Comparison of ENCODE assay signal across 11 cellular contexts in genomic region chr14:66649515-66649914, GRCh38.
A peak's percentile ranks its signal among the peaks of the same experiment; 100 is the strongest.
DNase-seq lines count a peak whose midpoint lies in the region; ATAC-seq and TF ChIP-seq lines count a peak whose summit lies in the region.
"Had no signal": no experiment of that assay in that cellular context is flagged by ENCODE, and none has a peak within 500 bp of the region (broad histone marks: within the 10 kb centered on the region; RNA-seq: fewer than 3 reads in every experiment).

No MANE protein-coding gene starts in this region.

- no peak for TF ChIP-seq POLR2A in right lobe of liver (IDR thresholded peaks at IDR 0.05)

- no peaks in the 10 kb centered on the region for H3K36me3 ChIP-seq in right lobe of liver

- H3K36me3 Mint-ChIP-seq in activated T-cell treated with anti-CD3 and anti-CD28 coated beads, Interleukin-2, amount 50 U/mL, for 24 hours (ENCODE audit: low read depth): peaks cover 3% of the 10 kb centered on the region

- 93% methylated on average over 2 of the region's 3 CpGs for WGBS in right lobe of liver (ENCODE audit: insufficient coverage, low coverage, low lambda C conversion rate, missing lambda C conversion rate)

- H3K4me3 ChIP-seq in right lobe of liver: no peak overlapping the region

- DNase-seq in activated T-cell treated with anti-CD3 and anti-CD28 coated beads, Interleukin-2, amount 50 U/mL, for 24 hours: no peak
- DNase-seq in activated T-cell treated with anti-CD3 and anti-CD28 coated beads for 4 hours (no peak), NCI-H2107 treated with DMSO at 0.1 percent for 48 hours (lab: John Stamatoyannopoulos, UW; ENCODE audit: unreplicated experiment) (peak; percentile 91), retina (peak; percentile 32), NCI-H128 (lab: John Stamatoyannopoulos, UW; ENCODE audit: unreplicated experiment) (no peak), right lobe of liver (no peak), left ventricle myocardium superior (no peak)
- DNase-seq: activated CD4-positive, CD25-positive, alpha-beta regulatory T cell treated with anti-CD3 and anti-CD28 coated beads, Interleukin-2, amount 50 U/mL, for 72 hours; H9; NCI-H187 treated with DMSO at 0.1 percent for 48 hours had no signal

- H3K4me1 Mint-ChIP-seq in activated T-cell treated with anti-CD3 and anti-CD28 coated beads, Interleukin-2, amount 50 U/mL, for 24 hours (ENCODE audit: low read depth): peaks cover 26% of the 10 kb centered on the region

- no peak for TF ChIP-seq CTCF in right lobe of liver (IDR thresholded peaks at IDR 0.05)

- H3K27ac Mint-ChIP-seq in activated T-cell treated with anti-CD3 and anti-CD28 coated beads, Interleukin-2, amount 50 U/mL, for 24 hours: peak overlapping the region; percentile 64
- H3K27ac Mint-ChIP-seq: H9 had no signal

- H3K4me3 Mint-ChIP-seq in activated T-cell treated with anti-CD3 and anti-CD28 coated beads, Interleukin-2, amount 50 U/mL, for 24 hours: no peak overlapping the region
- H3K4me3 Mint-ChIP-seq: H9 had no signal

- no peaks in the 10 kb centered on the region for H3K9me3 ChIP-seq in right lobe of liver

- peak; percentile 76 for ATAC-seq in HG02642 (IDR thresholded peaks at IDR 0.05; ENCODE audit: poor library complexity, unreplicated experiment)
- no peak for ATAC-seq in right lobe of liver
- no peak for ATAC-seq in left ventricle myocardium superior

- no peaks in the 10 kb centered on the region for H3K27me3 Mint-ChIP-seq in activated T-cell treated with anti-CD3 and anti-CD28 coated beads, Interleukin-2, amount 50 U/mL, for 24 hours

- H3K27ac ChIP-seq in right lobe of liver: no peak overlapping the region

- intact Hi-C loops in right lobe of liver (cut with DNase I): no loop called here
- intact Hi-C loops in left ventricle myocardium superior (cut with micrococcal nuclease): no loop called here

- peaks cover 3% of the 10 kb centered on the region for H3K9me3 Mint-ChIP-seq in activated T-cell treated with anti-CD3 and anti-CD28 coated beads, Interleukin-2, amount 50 U/mL, for 24 hours
- H3K9me3 Mint-ChIP-seq: H9 had no signal

- H3K4me1 ChIP-seq in right lobe of liver: no peaks in the 10 kb centered on the region

- no peaks in the 10 kb centered on the region for H3K27me3 ChIP-seq in right lobe of liver

Comparison
In these comparisons a context has a peak if more than half of its experiments do, and no peak if none do; other contexts are left out.
1. DNase-seq: peak in NCI-H2107 treated with DMSO at 0.1 percent for 48 hours (single experiment) and retina (single experiment); none in activated T-cell treated with anti-CD3 and anti-CD28 coated beads, Interleukin-2, amount 50 U/mL, for 24 hours (single experiment), activated T-cell treated with anti-CD3 and anti-CD28 coated beads for 4 hours (single experiment), NCI-H128 (single experiment), right lobe of liver (0 of 3) and left ventricle myocardium superior (single experiment).